ENCODE assay signal across 12 cellular contexts in the genomic region with DNA sequence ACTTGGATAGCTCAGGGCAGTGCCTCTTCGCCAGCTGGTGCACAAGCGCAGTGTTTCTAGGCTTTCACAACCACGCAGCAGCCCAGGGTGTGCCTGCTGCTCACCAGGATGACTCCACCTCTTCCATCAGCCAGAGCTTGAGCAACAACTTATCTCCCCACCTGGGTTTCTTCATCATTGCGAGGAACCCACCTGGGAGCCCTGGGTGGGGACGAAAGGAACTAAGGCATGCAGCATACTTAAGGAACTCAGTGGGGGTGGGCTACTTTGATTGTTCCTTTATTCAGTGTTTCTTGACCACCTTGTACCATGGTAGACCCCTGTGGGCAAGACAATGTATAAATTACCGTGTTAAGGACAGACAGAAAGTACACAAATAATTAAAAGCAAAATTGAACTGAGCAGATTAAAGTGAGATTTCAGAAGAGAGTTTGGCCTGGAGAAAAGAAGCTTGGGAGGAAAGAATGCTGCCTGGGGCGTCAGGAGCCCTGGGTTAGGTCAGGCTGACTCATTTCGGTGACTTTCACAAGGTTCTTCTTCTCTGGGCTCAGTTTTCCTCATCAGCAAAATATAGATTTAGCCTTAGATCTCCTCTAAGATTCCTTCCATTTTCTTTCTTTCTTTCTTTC. TPM values are rescaled to one million over a fixed set of nuclear protein-coding genes. Genes with fewer than 3 reads are reported as not detected.
A peak's percentile ranks its signal among the peaks of the same experiment; 100 is the strongest.
DNase-seq lines count a peak whose midpoint lies in the region; FAIRE-seq and TF ChIP-seq lines count a peak whose summit lies in the region.
"Had no signal": no experiment of that assay in that cellular context is flagged by ENCODE, and none has a peak within 500 bp of the region (broad histone marks: within the 10 kb centered on the region; RNA-seq: fewer than 3 reads in every experiment).

No MANE protein-coding gene starts in this region.

- H3K4me1 ChIP-seq in SK-N-SH (ENCODE audit: control insufficient read depth in 1 of 2, insufficient read depth in 2 of 2, low read depth in 1 of 2, low read length in 1 of 2), result peaks cover 0 to 28% of the 10 kb centered on the region in 2 experiments; a peak in 2 of 4 replicates
- H3K4me1 ChIP-seq in small intestine (ENCODE audit: control insufficient read depth in 2 of 2, insufficient read depth in 1 of 2, low read depth in 1 of 2, low read length in 1 of 2), result peaks cover 0 to 7% of the 10 kb centered on the region in 2 donors

- H3K9ac ChIP-seq in SK-N-SH, result no peak overlapping the region

- FAIRE-seq in small intestine (lab: Jason Lieb, UNC), result no peak

- CTCF ChIA-PET in SK-N-SH (lab: Yijun Ruan, JAX), result interaction anchor here (0.9 to 3.5 kb wide), 4 partner anchors 9 to 92 kb away, joined by 3 to 20 read pairs (median 10); no protein-coding TSS in a partner anchor

- H3K9me2 ChIP-seq in SK-N-SH, result no peaks in the 10 kb centered on the region

- H3K36me3 ChIP-seq in H7 (replicated peaks; ENCODE audit: control insufficient read depth, insufficient read depth, low read length), result no peaks in the 10 kb centered on the region
- no peaks in the 10 kb centered on the region for H3K36me3 ChIP-seq in SK-N-SH (replicated peaks in 1 of 2; ENCODE audit: control insufficient read depth in 1 of 2, insufficient read depth in 2 of 2, low read length in 1 of 2)
- H3K36me3 ChIP-seq in small intestine (ENCODE audit: control insufficient read depth in 2 of 2, insufficient read depth in 2 of 2, low read length in 2 of 2), result no peaks in the 10 kb centered on the region
- H3K36me3 ChIP-seq: heart right ventricle had no signal

- DNase-seq in H7, result peak; percentile 50
- no peak for DNase-seq in SK-N-SH
- peak; percentile 33 for DNase-seq in fibroblast of gingiva (ENCODE audit: low read depth)
- peak; percentile 85 for DNase-seq in small intestine
- DNase-seq in dorsolateral prefrontal cortex, result no peak
- no peak for DNase-seq in cardiac septum (ENCODE audit: low spot score)
- no peak for DNase-seq in NCI-H1436 (lab: John Stamatoyannopoulos, UW)
- no peak for DNase-seq in activated CD4-positive, alpha-beta T cell treated with anti-CD3 and anti-CD28 coated beads, Interleukin-2, amount 50 U/mL, for 4 hours
- DNase-seq: activated CD4-positive, alpha-beta T cell treated with anti-CD3 and anti-CD28 coated beads, Interleukin-2, amount 50 U/mL, for 48 hours; DMS53; heart right ventricle; NCI-H1417 had no signal

- H3K79me2 ChIP-seq in SK-N-SH (ENCODE audit: insufficient read depth), result no peaks in the 10 kb centered on the region

- H3K27me3 ChIP-seq in H7 (ENCODE audit: control insufficient read depth, insufficient read depth, low read length), result no peaks in the 10 kb centered on the region; the same call in 1 of the 2 replicates
- no peaks in the 10 kb centered on the region for H3K27me3 ChIP-seq in SK-N-SH (ENCODE audit: insufficient read depth)
- no peaks in the 10 kb centered on the region for H3K27me3 ChIP-seq in small intestine (ENCODE audit: control insufficient read depth in 2 of 2, insufficient read depth in 2 of 2, low read length in 2 of 2)
- peaks cover 0 to 7% (median 0%) of the 10 kb centered on the region in 45 donors for H3K27me3 ChIP-seq in dorsolateral prefrontal cortex

- no peak for TF ChIP-seq EP300 in SK-N-SH (IDR thresholded peaks at IDR 0.05; ENCODE audit: borderline replicate concordance in 1 of 2, low read depth in 1 of 2, low read length in 1 of 2)

- H3K9me3 ChIP-seq in SK-N-SH, result no peaks in the 10 kb centered on the region
- H3K9me3 ChIP-seq in small intestine (ENCODE audit: control insufficient read depth, low read depth), result no peaks in the 10 kb centered on the region
- H3K9me3 ChIP-seq: heart right ventricle had no signal

- intact Hi-C loops in dorsolateral prefrontal cortex (cut with DNase I), result loop anchor here in 1 of 2 donors (10.0 kb wide), 2 partner anchors 587 to 817 kb away; a partner anchor contains a TSS
- intact Hi-C loops in cardiac septum (cut with DNase I), result no loop called here

- peak overlapping the region; percentile 59; the same call in 1 of the 2 replicates for H2AFZ ChIP-seq in SK-N-SH (ENCODE audit: low read depth)

- H3K27ac ChIP-seq in SK-N-SH (ENCODE audit: low read depth in 2 of 2, low read length in 1 of 2) (peak overlapping the region in 1 of 2 experiments; percentile 59; a peak in 2 of 4 replicates), small intestine (ENCODE audit: low read depth in 1 of 2, low read length in 1 of 2) (peak overlapping the region; percentile 76 to 79), dorsolateral prefrontal cortex (no peak overlapping the region)
- H3K27ac ChIP-seq: heart right ventricle had no signal

- H4K20me1 ChIP-seq in SK-N-SH (ENCODE audit: insufficient read depth), result no peaks in the 10 kb centered on the region

- WGBS in SK-N-SH (ENCODE audit: low lambda C conversion rate), result 48% methylated on average over 8 of the region's 8 CpGs
- WGBS in small intestine, 3 donors, result 24 to 61% (median 43%) methylated on average over 8 of the region's 8 CpGs

- peaks cover 8% of the 10 kb centered on the region for H3F3A ChIP-seq in SK-N-SH (replicated peaks; ENCODE audit: insufficient read depth)

- TF ChIP-seq CTCF in SK-N-SH (IDR thresholded peaks at IDR 0.05) (no peak), dorsolateral prefrontal cortex (IDR thresholded peaks at IDR 0.05 in 54 of 56, conservative IDR thresholded peaks at IDR 0.05 in 2 of 56; ENCODE audit: low read depth in 1 of 56, partially characterized antibody in 56 of 56) (no peak)

- H3K4me3 ChIP-seq in H7 (ENCODE audit: insufficient read depth, low read depth, low read length) (no peak overlapping the region), SK-N-SH (ENCODE audit: low read depth in 2 of 2, low read length in 1 of 2) (no peak overlapping the region), small intestine (ENCODE audit: low read depth in 1 of 2, low read length in 2 of 2) (no peak overlapping the region), dorsolateral prefrontal cortex (no peak overlapping the region)
- H3K4me3 ChIP-seq: heart right ventricle had no signal

- POLR2A ChIA-PET in SK-N-SH (lab: Yijun Ruan, JAX), result no interaction called here

- 0 out of 2 replicates have a peak overlapping the region, but pooled peaks have one; percentile 7 for H3K4me2 ChIP-seq in SK-N-SH

- TF ChIP-seq RAD21 in SK-N-SH (IDR thresholded peaks at IDR 0.05; ENCODE audit: low read length), result no peak

TF ChIP-seq in SK-N-SH, 30 proteins besides CTCF, POLR2A, EP300 and RAD21:
- peak; percentile 43 for TF ChIP-seq FOSL2 (IDR thresholded peaks at IDR 0.05; ENCODE audit: borderline replicate concordance, low read depth)
- no peak for TF ChIP-seq MEF2A (IDR thresholded peaks at IDR 0.05; ENCODE audit: borderline replicate concordance, low read depth)

RNA-seq across cellular contexts. Expression of a gene that starts 22.9 kb away (rescaled TPM):
- 578 and 613 TPM in 2 replicates for total RNA-seq in H7 (2014; rRNA removed; shearing (Covaris generic))
- polyA plus RNA-seq in SK-N-SH (2012; rRNA removed), result 332 and 351 TPM in 2 replicates
- polyA plus RNA-seq in SK-N-SH (2012; cell fraction: cytosol; rRNA removed), result 225 and 265 TPM in 2 replicates
- polyA plus RNA-seq in SK-N-SH (2012; cell fraction: nucleus; rRNA removed), result 714 and 1,063 TPM in 2 replicates
- 100 to 1,000 TPM; 484 to 728 (median 496) TPM for polyA plus RNA-seq in small intestine
- 1 to 10 TPM in 54 of 120 experiments, under 1 TPM in 47, not detected in 19; 0.32 to 3.8 (median 1.0) TPM for total RNA-seq in dorsolateral prefrontal cortex
- 10.7 TPM for total RNA-seq in cardiac septum

RNA-seq across cellular contexts. Expression of a gene that starts 34.4 kb away (rescaled TPM):
- total RNA-seq in H7 (2014; rRNA removed; shearing (Covaris generic)), result 581 and 770 TPM in 2 replicates
- 267 and 292 TPM in 2 replicates for polyA plus RNA-seq in SK-N-SH (2012; rRNA removed)
- polyA plus RNA-seq in SK-N-SH (2012; cell fraction: cytosol; rRNA removed), result 346 and 371 TPM in 2 replicates
- 127 and 164 TPM in 2 replicates for polyA plus RNA-seq in SK-N-SH (2012; cell fraction: nucleus; rRNA removed)
- 100 to 1,000 TPM; 160 to 236 (median 176) TPM for polyA plus RNA-seq in small intestine
- 100 to 1,000 TPM; 207 to 375 (median 283) TPM for total RNA-seq in dorsolateral prefrontal cortex
- 324 TPM for total RNA-seq in cardiac septum

Comparison
In these comparisons a context has a peak if more than half of its experiments do, and no peak if none do; other contexts are left out.
1. DNase-seq: peak in H7 (single experiment), fibroblast of gingiva (single experiment) and small intestine (single experiment); none in SK-N-SH (single experiment), dorsolateral prefrontal cortex (0 of 10), cardiac septum (single experiment), NCI-H1436 (single experiment) and activated CD4-positive, alpha-beta T cell treated with anti-CD3 and anti-CD28 coated beads, Interleukin-2, amount 50 U/mL, for 4 hours (0 of 2).
2. H3K27ac ChIP-seq: peak in small intestine (2 of 2); none in dorsolateral prefrontal cortex (0 of 59).
3. RNA of a gene that starts 22.9 kb away (total RNA-seq): 578 to 613 TPM in H7; 10.7 TPM in cardiac septum (single experiment) and 0.32 to 3.8 TPM in dorsolateral prefrontal cortex; every median in the first group is over 10 times any median in the second.